Comparison of ENCODE assay signal across 24 cellular contexts in the genomic region with DNA sequence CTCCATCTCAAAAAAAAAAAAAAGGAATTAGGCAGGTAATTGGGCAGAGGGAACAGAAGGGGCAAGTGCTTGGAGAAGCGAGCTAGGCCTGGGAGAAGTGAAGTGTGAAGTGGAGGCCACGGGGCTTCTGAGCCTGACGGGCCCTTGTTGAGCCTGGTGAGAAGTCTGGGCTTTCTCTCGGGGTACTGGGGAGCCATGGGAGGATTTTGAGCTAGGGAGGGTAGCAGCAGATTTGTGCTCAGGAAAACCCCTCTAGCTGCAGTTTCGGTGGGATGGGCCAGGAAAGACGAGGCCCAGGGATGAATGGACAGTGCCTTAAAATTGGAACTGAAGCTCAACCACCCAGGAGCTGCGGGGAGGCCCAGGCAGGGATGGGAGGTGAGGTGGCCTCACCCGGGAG. TPM values are rescaled to one million over a fixed set of nuclear protein-coding genes. Genes with fewer than 3 reads are reported as not detected.
A peak's percentile ranks its signal among the peaks of the same experiment; 100 is the strongest.
DNase-seq lines count a peak whose midpoint lies in the region; ATAC-seq and TF ChIP-seq lines count a peak whose summit lies in the region.
"Had no signal": no experiment of that assay in that cellular context is flagged by ENCODE, and none has a peak within 500 bp of the region (broad histone marks: within the 10 kb centered on the region; RNA-seq: fewer than 3 reads in every experiment).

No MANE protein-coding gene starts in this region.

- H3K4me1 Mint-ChIP-seq in activated naive CD4-positive, alpha-beta T cell treated with anti-CD3 and anti-CD28 coated beads, Interleukin-2, amount 10 ng/mL, durations not matched to agents 7 days and 5 days, result peaks cover 18% of the 10 kb centered on the region
- H3K4me1 Mint-ChIP-seq in activated naive CD4-positive, alpha-beta T cell treated with anti-CD3 and anti-CD28 coated beads for 36 hours (ENCODE audit: low read depth), result peaks cover 10% of the 10 kb centered on the region
- H3K4me1 Mint-ChIP-seq in HFFc6 (ENCODE audit: low read depth), result peaks cover 19% of the 10 kb centered on the region
- H3K4me1 Mint-ChIP-seq in endothelial cell (ENCODE audit: unreplicated experiment), result peaks cover 4% of the 10 kb centered on the region

- DNase-seq in activated naive CD4-positive, alpha-beta T cell treated with anti-CD3 and anti-CD28 coated beads, Interleukin-2, amount 10 ng/mL, durations not matched to agents 7 days and 5 days, result no peak
- DNase-seq in activated naive CD4-positive, alpha-beta T cell treated with anti-CD3 and anti-CD28 coated beads for 36 hours, result no peak
- DNase-seq in AG20443 (ENCODE audit: low spot score) (peak; percentile 2), HFFc6 (no peak), endothelial cell (ENCODE audit: low spot score) (no peak), NCI-H446 (lab: John Stamatoyannopoulos, UW) (no peak), NCI-H146 treated with DMSO at 0.1 percent for 48 hours (lab: John Stamatoyannopoulos, UW; ENCODE audit: unreplicated experiment) (no peak)
- DNase-seq: AML-193; Caco-2; CD8-positive, alpha-beta T cell; KBM-7; MG63; NCI-H1694; NCI-H2081; NCI-H226; NCI-H524; NCI-H774; SJCRH30 had no signal

- ATAC-seq in GM18861 (IDR thresholded peaks at IDR 0.05; ENCODE audit: unreplicated experiment), result no peak
- ATAC-seq: CD8-positive, alpha-beta T cell; GM12878; HCT116; HepG2; SK-N-SH treated with all-trans-retinoic acid at 6 μM for 48 hours had no signal

- H3K4me3 Mint-ChIP-seq in activated naive CD4-positive, alpha-beta T cell treated with anti-CD3 and anti-CD28 coated beads, Interleukin-2, amount 10 ng/mL, durations not matched to agents 7 days and 5 days, result no peak overlapping the region
- H3K4me3 Mint-ChIP-seq in activated naive CD4-positive, alpha-beta T cell treated with anti-CD3 and anti-CD28 coated beads for 36 hours, result no peak overlapping the region
- no peak overlapping the region for H3K4me3 Mint-ChIP-seq in HFFc6
- peak overlapping the region; percentile 19 for H3K4me3 Mint-ChIP-seq in endothelial cell (ENCODE audit: unreplicated experiment)
- H3K4me3 Mint-ChIP-seq: CD8-positive, alpha-beta T cell had no signal

- H3K36me3 Mint-ChIP-seq in activated naive CD4-positive, alpha-beta T cell treated with anti-CD3 and anti-CD28 coated beads, Interleukin-2, amount 10 ng/mL, durations not matched to agents 7 days and 5 days, result peaks cover 36% of the 10 kb centered on the region
- H3K36me3 Mint-ChIP-seq in activated naive CD4-positive, alpha-beta T cell treated with anti-CD3 and anti-CD28 coated beads for 36 hours (ENCODE audit: low read depth), result peaks cover 34% of the 10 kb centered on the region
- H3K36me3 Mint-ChIP-seq in HFFc6 (ENCODE audit: low read depth), result peaks cover 62% of the 10 kb centered on the region
- H3K36me3 Mint-ChIP-seq in endothelial cell (ENCODE audit: low read depth, unreplicated experiment), result peaks cover 17% of the 10 kb centered on the region

- peak overlapping the region; percentile 17 for H3K27ac Mint-ChIP-seq in activated naive CD4-positive, alpha-beta T cell treated with anti-CD3 and anti-CD28 coated beads, Interleukin-2, amount 10 ng/mL, durations not matched to agents 7 days and 5 days
- no peak overlapping the region for H3K27ac Mint-ChIP-seq in activated naive CD4-positive, alpha-beta T cell treated with anti-CD3 and anti-CD28 coated beads for 36 hours
- H3K27ac Mint-ChIP-seq in HFFc6 (peak overlapping the region; percentile 19), endothelial cell (ENCODE audit: unreplicated experiment) (no peak overlapping the region)
- H3K27ac Mint-ChIP-seq: CD8-positive, alpha-beta T cell had no signal

- no peaks in the 10 kb centered on the region for H3K27me3 Mint-ChIP-seq in activated naive CD4-positive, alpha-beta T cell treated with anti-CD3 and anti-CD28 coated beads, Interleukin-2, amount 10 ng/mL, durations not matched to agents 7 days and 5 days
- no peaks in the 10 kb centered on the region for H3K27me3 Mint-ChIP-seq in activated naive CD4-positive, alpha-beta T cell treated with anti-CD3 and anti-CD28 coated beads for 36 hours (ENCODE audit: low read depth)
- H3K27me3 Mint-ChIP-seq in HFFc6 (ENCODE audit: insufficient read depth) (peaks cover 1% of the 10 kb centered on the region; the same call in 1 of the 2 replicates), endothelial cell (ENCODE audit: unreplicated experiment) (peaks cover 5% of the 10 kb centered on the region)

- CTCF ChIA-PET in activated naive CD4-positive, alpha-beta T cell treated with anti-CD3 and anti-CD28 coated beads, Interleukin-2, amount 10 ng/mL, durations not matched to agents 7 days and 5 days (lab: Charles Lee), result no interaction called here
- CTCF ChIA-PET in activated naive CD4-positive, alpha-beta T cell treated with anti-CD3 and anti-CD28 coated beads for 36 hours (lab: Charles Lee), result interaction anchor here (1.1 to 1.5 kb wide), 2 partner anchors 12 to 75 kb away, joined by 3 to 4 read pairs; no protein-coding TSS in a partner anchor

- no peak for TF ChIP-seq CTCF in HFFc6 (IDR thresholded peaks at IDR 0.05)
- no peak for TF ChIP-seq CTCF in endothelial cell (IDR thresholded peaks at IDR 0.05; ENCODE audit: unreplicated experiment)

- intact Hi-C loops in activated naive CD4-positive, alpha-beta T cell treated with anti-CD3 and anti-CD28 coated beads for 36 hours (cut with micrococcal nuclease), result no loop called here

- H3K9me3 Mint-ChIP-seq in activated naive CD4-positive, alpha-beta T cell treated with anti-CD3 and anti-CD28 coated beads, Interleukin-2, amount 10 ng/mL, durations not matched to agents 7 days and 5 days, result no peaks in the 10 kb centered on the region
- H3K9me3 Mint-ChIP-seq in activated naive CD4-positive, alpha-beta T cell treated with anti-CD3 and anti-CD28 coated beads for 36 hours, result no peaks in the 10 kb centered on the region
- H3K9me3 Mint-ChIP-seq in HFFc6 (no peaks in the 10 kb centered on the region), endothelial cell (ENCODE audit: unreplicated experiment) (no peaks in the 10 kb centered on the region)
- H3K9me3 Mint-ChIP-seq: CD8-positive, alpha-beta T cell had no signal

RNA-seq across cellular contexts. Expression of a gene that starts 8.0 kb away (rescaled TPM):
- 1 to 10 TPM; 7.4 to 7.6 TPM for total RNA-seq in activated naive CD4-positive, alpha-beta T cell treated with anti-CD3 and anti-CD28 coated beads for 36 hours
- total RNA-seq in HFFc6 (2021; fragmentation: NEBNext Ultra II Directional; extraction: Animal tissue kit (Norgen Biotek cat#: 25700)), result 10 to 100 TPM; 13.7 to 25.8 (median 15.1) TPM
- 4.4 TPM for total RNA-seq in endothelial cell (ENCODE audit: unreplicated experiment)

RNA-seq across cellular contexts. Expression of a gene that starts 9.2 kb away (rescaled TPM):
- total RNA-seq in activated naive CD4-positive, alpha-beta T cell treated with anti-CD3 and anti-CD28 coated beads for 36 hours, result 10 to 100 TPM; 28.9 to 30.7 TPM
- total RNA-seq in HFFc6 (2021; fragmentation: NEBNext Ultra II Directional; extraction: Animal tissue kit (Norgen Biotek cat#: 25700)), result 100 to 1,000 TPM; 106 to 129 (median 117) TPM
- 62.8 TPM for total RNA-seq in endothelial cell (ENCODE audit: unreplicated experiment)

RNA-seq across cellular contexts. Expression of a gene that starts 9.6 kb away (rescaled TPM):
- 1 to 10 TPM; 4.0 to 4.8 TPM for total RNA-seq in activated naive CD4-positive, alpha-beta T cell treated with anti-CD3 and anti-CD28 coated beads for 36 hours
- total RNA-seq in HFFc6 (2021; fragmentation: NEBNext Ultra II Directional; extraction: Animal tissue kit (Norgen Biotek cat#: 25700)), result 10 to 100 TPM; 10.2 to 24.7 (median 22.2) TPM
- total RNA-seq in endothelial cell (ENCODE audit: unreplicated experiment), result 13.2 TPM

RNA-seq across cellular contexts. Expression of a gene that starts 44.1 kb away (rescaled TPM):
- total RNA-seq in activated naive CD4-positive, alpha-beta T cell treated with anti-CD3 and anti-CD28 coated beads for 36 hours, result 10 to 100 TPM; 20.6 to 22.9 TPM
- 100 to 1,000 TPM in 1 of 6 experiments, 10 to 100 TPM in 5; 80.2 to 108 (median 87.8) TPM for total RNA-seq in HFFc6 (2021; fragmentation: NEBNext Ultra II Directional; extraction: Animal tissue kit (Norgen Biotek cat#: 25700))
- total RNA-seq in endothelial cell (ENCODE audit: unreplicated experiment), result 44.2 TPM

RNA-seq across cellular contexts. Expression of a gene that starts 53.3 kb away (rescaled TPM):
- 1 to 10 TPM; 8.0 to 8.7 TPM for total RNA-seq in activated naive CD4-positive, alpha-beta T cell treated with anti-CD3 and anti-CD28 coated beads for 36 hours
- 10 to 100 TPM; 35.0 to 71.5 (median 62.9) TPM for total RNA-seq in HFFc6 (2021; fragmentation: NEBNext Ultra II Directional; extraction: Animal tissue kit (Norgen Biotek cat#: 25700))
- 64.2 TPM for total RNA-seq in endothelial cell (ENCODE audit: unreplicated experiment)
- total RNA-seq: A172 had no signal

Comparison
In these comparisons a context has a peak if more than half of its experiments do, and no peak if none do; other contexts are left out.
1. H3K27ac Mint-ChIP-seq: peak in activated naive CD4-positive, alpha-beta T cell treated with anti-CD3 and anti-CD28 coated beads, Interleukin-2, amount 10 ng/mL, durations not matched to agents 7 days and 5 days (single experiment) and HFFc6 (single experiment); none in activated naive CD4-positive, alpha-beta T cell treated with anti-CD3 and anti-CD28 coated beads for 36 hours (single experiment) and endothelial cell (single experiment).